In the genomic region with DNA sequence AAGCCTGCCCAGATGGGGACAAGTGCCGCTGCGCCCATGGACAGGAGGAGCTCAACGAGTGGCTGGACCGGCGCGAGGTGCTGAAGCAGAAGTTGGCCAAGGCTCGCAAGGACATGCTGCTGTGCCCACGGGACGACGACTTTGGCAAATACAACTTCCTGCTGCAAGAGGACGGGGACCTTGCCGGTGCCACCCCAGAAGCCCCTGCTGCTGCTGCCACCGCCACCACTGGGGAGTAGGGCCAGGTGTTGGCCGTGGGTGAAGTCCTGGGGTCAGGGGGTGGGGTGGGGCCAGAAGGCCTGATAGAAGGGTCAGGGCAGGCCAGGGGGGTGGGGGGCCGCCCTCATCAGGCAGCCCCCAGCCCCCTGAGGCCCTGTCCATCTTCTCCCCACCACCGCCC, we compare ENCODE assay signal across 9 cellular contexts.
"Had no signal": no experiment of that assay in that cellular context is flagged by ENCODE, and none has a peak within 500 bp of the region (broad histone marks: within the 10 kb centered on the region; RNA-seq: fewer than 3 reads in every experiment).

No MANE protein-coding gene starts in this region.

- H3K27ac ChIP-seq: GM23248, HL-60 had no signal

- ATAC-seq: HCT116, HepG2 had no signal

- DNase-seq: GM23248, GOT3, H7, HFFc6 had no signal

- H3K4me1 ChIP-seq: HAP-1 had no signal

- H3K9me3 Mint-ChIP-seq: HFFc6, IgD-negative memory B cell had no signal

- H3K9me3 ChIP-seq: HAP-1 had no signal

- H3K4me3 Mint-ChIP-seq: HFFc6, IgD-negative memory B cell had no signal

- H3K4me3 ChIP-seq: GM23248, HAP-1 had no signal

- H3K27ac Mint-ChIP-seq: HFFc6 had no signal

- H3K27me3 Mint-ChIP-seq: IgD-negative memory B cell had no signal
